ENCODE assay signal across 9 cellular contexts in genomic region chr9:129197978-129198736, GRCh38. TPM values are rescaled to one million over a fixed set of nuclear protein-coding genes. Genes with fewer than 3 reads are reported as not detected.
A peak's percentile ranks its signal among the peaks of the same experiment; 100 is the strongest.
DNase-seq lines count a peak whose midpoint lies in the region; ATAC-seq and TF ChIP-seq lines count a peak whose summit lies in the region.
"Had no signal": no experiment of that assay in that cellular context is flagged by ENCODE, and none has a peak within 500 bp of the region (broad histone marks: within the 10 kb centered on the region; RNA-seq: fewer than 3 reads in every experiment).

No MANE protein-coding gene starts in this region.

- 41 to 50% (median 44%) methylated on average over 26 of the region's 26 CpGs for WGBS in heart left ventricle, 4 donors
- WGBS in prostate gland = 28% methylated on average over 26 of the region's 26 CpGs

- intact Hi-C loops in CD14-positive monocyte (cut with micrococcal nuclease) (no loop called here), heart left ventricle (cut with DNase I) (no loop called here), prostate gland (cut with DNase I) (no loop called here)

- ATAC-seq in heart left ventricle = peak; percentile 14 to 71 (median 51)
- no peak for ATAC-seq in HG03039 (IDR thresholded peaks at IDR 0.05; ENCODE audit: unreplicated experiment)
- ATAC-seq in activated T-cell treated with anti-CD3 and anti-CD28 coated beads, Interleukin-2, amount 50 U/mL, for 72 hours (replicated peaks in 1 of 2) = no peak
- ATAC-seq: Panc1 had no signal

- H3K36me3 Mint-ChIP-seq in CD14-positive monocyte = peaks cover 0 to 2% of the 10 kb centered on the region in 2 donors
- no peaks in the 10 kb centered on the region for H3K36me3 Mint-ChIP-seq in activated T-cell treated with anti-CD3 and anti-CD28 coated beads, Interleukin-2, amount 50 U/mL, for 72 hours (ENCODE audit: insufficient read depth in 2 of 2)

- H3K4me1 Mint-ChIP-seq in CD14-positive monocyte = peaks cover 17% of the 10 kb centered on the region
- peaks cover 4% of the 10 kb centered on the region for H3K4me1 Mint-ChIP-seq in activated T-cell treated with anti-CD3 and anti-CD28 coated beads, Interleukin-2, amount 50 U/mL, for 72 hours (ENCODE audit: low read depth)

- peak overlapping the region; percentile 61 for H3K4me3 ChIP-seq in adipocyte (ENCODE audit: low read length)
- peak overlapping the region in 4 of 12 donors; percentile 11 to 34 (median 16) for H3K4me3 ChIP-seq in heart left ventricle
- no peak overlapping the region for H3K4me3 ChIP-seq in prostate gland

- H3K4me1 ChIP-seq in adipocyte (ENCODE audit: control insufficient read depth, insufficient read depth, low read length) (peaks cover 13% of the 10 kb centered on the region), heart left ventricle (peaks cover 0 to 20% (median 5%) of the 10 kb centered on the region in 12 donors), prostate gland (replicated peaks) (no peaks in the 10 kb centered on the region)

- peaks cover 6% of the 10 kb centered on the region for H3K9me3 ChIP-seq in adipocyte (ENCODE audit: control insufficient read depth, low read length)
- peaks cover 0 to 6% (median 0%) of the 10 kb centered on the region in 12 donors for H3K9me3 ChIP-seq in heart left ventricle
- no peaks in the 10 kb centered on the region for H3K9me3 ChIP-seq in prostate gland

- H3K27ac Mint-ChIP-seq in CD14-positive monocyte = peak overlapping the region in 4 of 7 donors; percentile 36 to 79 (median 59)
- no peak overlapping the region for H3K27ac Mint-ChIP-seq in activated T-cell treated with anti-CD3 and anti-CD28 coated beads, Interleukin-2, amount 50 U/mL, for 72 hours

- TF ChIP-seq CTCF in CD14-positive monocyte (IDR thresholded peaks at IDR 0.05) (no peak), heart left ventricle (IDR thresholded peaks at IDR 0.05) (peak in 1 of 12 donors; percentile 29), prostate gland (IDR thresholded peaks at IDR 0.05) (no peak)

- H3K27ac ChIP-seq in heart left ventricle = peak overlapping the region; percentile 5 to 92 (median 75)
- H3K27ac ChIP-seq in prostate gland = peak overlapping the region; percentile 25 to 47

- peak overlapping the region in 1 of 2 donors; percentile 65 for H3K4me3 Mint-ChIP-seq in CD14-positive monocyte
- H3K4me3 Mint-ChIP-seq in activated T-cell treated with anti-CD3 and anti-CD28 coated beads, Interleukin-2, amount 50 U/mL, for 72 hours = no peak overlapping the region

- peak; percentile 74 for DNase-seq in CD14-positive monocyte (ENCODE audit: low spot score)
- DNase-seq in adipocyte (ENCODE audit: low read depth) = peak; percentile 39
- peak in 4 of 5 donors; percentile 57 to 77 (median 66) for DNase-seq in heart left ventricle
- DNase-seq in prostate gland (ENCODE audit: low spot score) = no peak
- DNase-seq in activated T-cell treated with anti-CD3 and anti-CD28 coated beads, Interleukin-2, amount 50 U/mL, for 72 hours = no peak
- no peak for DNase-seq in NCI-H187 treated with DMSO at 0.1 percent for 48 hours (lab: John Stamatoyannopoulos, UW)
- no peak for DNase-seq in stimulated activated CD4-positive, alpha-beta T cell treated with anti-CD3 and anti-CD28 coated beads, Interleukin-4, amount 100 ng/mL, for 24 hours

- H3K36me3 ChIP-seq in adipocyte (ENCODE audit: control insufficient read depth, insufficient read depth, low read length, severe bottlenecking) = no peaks in the 10 kb centered on the region
- no peaks in the 10 kb centered on the region for H3K36me3 ChIP-seq in heart left ventricle
- no peaks in the 10 kb centered on the region for H3K36me3 ChIP-seq in prostate gland

- peak overlapping the region; percentile 79 for H3K9ac ChIP-seq in adipocyte (ENCODE audit: low read length)

- TF ChIP-seq POLR2A in heart left ventricle (IDR thresholded peaks at IDR 0.05) (no peak), prostate gland (IDR thresholded peaks at IDR 0.05) (no peak)

- peaks cover 6% of the 10 kb centered on the region for H3K27me3 ChIP-seq in adipocyte (replicated peaks; ENCODE audit: control insufficient read depth, insufficient read depth, low read length)
- peaks cover 0 to 12% (median 0%) of the 10 kb centered on the region in 9 donors for H3K27me3 ChIP-seq in heart left ventricle
- H3K27me3 ChIP-seq in prostate gland (replicated peaks; ENCODE audit: insufficient read depth) = no peaks in the 10 kb centered on the region

- peaks cover 0 to 2% (median 0%) of the 10 kb centered on the region in 7 donors for H3K9me3 Mint-ChIP-seq in CD14-positive monocyte
- no peaks in the 10 kb centered on the region for H3K9me3 Mint-ChIP-seq in activated T-cell treated with anti-CD3 and anti-CD28 coated beads, Interleukin-2, amount 50 U/mL, for 72 hours

- peaks cover 18 to 34% (median 21%) of the 10 kb centered on the region in 3 donors for H3K27me3 Mint-ChIP-seq in CD14-positive monocyte (ENCODE audit: low read depth in 3 of 3)
- peaks cover 13% of the 10 kb centered on the region for H3K27me3 Mint-ChIP-seq in activated T-cell treated with anti-CD3 and anti-CD28 coated beads, Interleukin-2, amount 50 U/mL, for 72 hours (ENCODE audit: low read depth)

RNA-seq across cellular contexts. Expression of gene IER5L, which starts 20.1 kb away (rescaled TPM):
- under 1 TPM; 0.36 to 0.79 TPM for polyA plus RNA-seq in CD14-positive monocyte
- total RNA-seq in heart left ventricle = 10 to 100 TPM in 3 of 9 donors, 1 to 10 TPM in 6; 4.1 to 18.4 (median 5.5) TPM
- 1 to 10 TPM; 2.8 to 7.3 TPM for polyA plus RNA-seq in heart left ventricle
- total RNA-seq in prostate gland = 10 to 100 TPM in 1 of 2 donors, 1 to 10 TPM in 1; 7.2 to 30.7 TPM
- 1 to 10 TPM; 4.2 to 4.6 TPM for total RNA-seq in activated T-cell treated with anti-CD3 and anti-CD28 coated beads, Interleukin-2, amount 50 U/mL, for 72 hours

Comparison
In these comparisons a context has a peak if more than half of its experiments do, and no peak if none do; other contexts are left out.
1. DNase-seq: peak in CD14-positive monocyte (single experiment), adipocyte (single experiment) and heart left ventricle (4 of 5); none in prostate gland (single experiment), activated T-cell treated with anti-CD3 and anti-CD28 coated beads, Interleukin-2, amount 50 U/mL, for 72 hours (0 of 2), NCI-H187 treated with DMSO at 0.1 percent for 48 hours (single experiment) and stimulated activated CD4-positive, alpha-beta T cell treated with anti-CD3 and anti-CD28 coated beads, Interleukin-4, amount 100 ng/mL, for 24 hours (single experiment).
2. ATAC-seq: peak in heart left ventricle (4 of 4); none in HG03039 (single experiment) and activated T-cell treated with anti-CD3 and anti-CD28 coated beads, Interleukin-2, amount 50 U/mL, for 72 hours (0 of 2).